Comparison of ENCODE assay signal across 8 cellular contexts in genomic region chr11:75338516-75339218, GRCh38. TPM values are rescaled to one million over a fixed set of nuclear protein-coding genes. Genes with fewer than 3 reads are reported as not detected.
DNase-seq lines count a peak whose midpoint lies in the region; ATAC-seq and TF ChIP-seq lines count a peak whose summit lies in the region.

No MANE protein-coding gene starts in this region.

- no peak overlapping the region for H3K9ac ChIP-seq in liver (ENCODE audit: low read depth in 1 of 2, low read length in 2 of 2)

- H3K27me3 Mint-ChIP-seq in activated T-cell treated with anti-CD3 and anti-CD28 coated beads, Interleukin-2, amount 50 U/mL, for 4 hours (ENCODE audit: low read depth) = no peaks in the 10 kb centered on the region

- H3K9me3 Mint-ChIP-seq in activated T-cell treated with anti-CD3 and anti-CD28 coated beads, Interleukin-2, amount 50 U/mL, for 4 hours = no peaks in the 10 kb centered on the region

- H3K4me1 Mint-ChIP-seq in activated T-cell treated with anti-CD3 and anti-CD28 coated beads, Interleukin-2, amount 50 U/mL, for 4 hours (ENCODE audit: low read depth) = peaks cover 85% of the 10 kb centered on the region

- no peak for TF ChIP-seq RAD21 in liver (IDR thresholded peaks at IDR 0.05)

- no peak for DNase-seq in activated T-cell treated with anti-CD3 and anti-CD28 coated beads, Interleukin-2, amount 50 U/mL, for 4 hours
- DNase-seq in activated T-cell treated with anti-CD3 and anti-CD28 coated beads for 4 hours = no peak
- no peak for DNase-seq in NAMALWA (ENCODE audit: low spot score)
- no peak for DNase-seq in LoVo (ENCODE audit: low spot score)

- H3K36me3 ChIP-seq in liver (ENCODE audit: control insufficient read depth in 4 of 4, insufficient read depth in 3 of 4, low read depth in 1 of 4, low read length in 3 of 4) = no peaks in the 10 kb centered on the region

- TF ChIP-seq CTCF in liver (IDR thresholded peaks at IDR 0.05; ENCODE audit: low read depth, low read length, missing input control) = no peak

- H3K27ac ChIP-seq in adipose tissue (ENCODE audit: low read depth, low read length) = peak overlapping the region; percentile 71
- peak overlapping the region; percentile 10 to 68 for H3K27ac ChIP-seq in liver (ENCODE audit: low read depth in 1 of 2, low read length in 2 of 2)
- peak overlapping the region; percentile 73 for H3K27ac ChIP-seq in temporal lobe (ENCODE audit: low read depth, low read length)

- no peaks in the 10 kb centered on the region for H3K9me3 ChIP-seq in liver (ENCODE audit: control insufficient read depth in 4 of 4, low read length in 3 of 4)

- peak; percentile 81 to 82 for ATAC-seq in activated T-cell treated with anti-CD3 and anti-CD28 coated beads, Interleukin-2, amount 50 U/mL, for 4 hours
- ATAC-seq in GM18511 (IDR thresholded peaks at IDR 0.05; ENCODE audit: unreplicated experiment) = no peak

- peak overlapping the region; percentile 35 for H3K4me3 Mint-ChIP-seq in activated T-cell treated with anti-CD3 and anti-CD28 coated beads, Interleukin-2, amount 50 U/mL, for 4 hours

- H3K27me3 ChIP-seq in liver (ENCODE audit: control insufficient read depth in 4 of 4, insufficient read depth in 4 of 4, low read length in 3 of 4) = no peaks in the 10 kb centered on the region

- 52 to 54% (median 53%) methylated on average over 8 of the region's 8 CpGs for WGBS in adipose tissue, 3 donors
- WGBS in liver = 73% methylated on average over 8 of the region's 8 CpGs

- no peak overlapping the region for H3K4me3 ChIP-seq in liver (ENCODE audit: low read depth in 1 of 3, low read length in 3 of 3)

- peaks cover 16 to 75% (median 40%) of the 10 kb centered on the region in 4 donors for H3K4me1 ChIP-seq in liver (ENCODE audit: control insufficient read depth in 4 of 4, insufficient read depth in 4 of 4, low read length in 3 of 4)

- H3K36me3 Mint-ChIP-seq in activated T-cell treated with anti-CD3 and anti-CD28 coated beads, Interleukin-2, amount 50 U/mL, for 4 hours (ENCODE audit: insufficient read depth) = peaks cover 3% of the 10 kb centered on the region

TF ChIP-seq in liver, 16 proteins besides CTCF, POLR2A, EP300 and RAD21:
- no peak for TF ChIP-seq SP1 (IDR thresholded peaks at IDR 0.05)
- TF ChIP-seq RXRA (IDR thresholded peaks at IDR 0.05) = no peak
- no peak for TF ChIP-seq JUND (IDR thresholded peaks at IDR 0.05)
- TF ChIP-seq TAF1 (conservative IDR thresholded peaks at IDR 0.05) = no peak
- no peak for TF ChIP-seq FOXA2 (IDR thresholded peaks at IDR 0.05)
- no peak for TF ChIP-seq FOXA1 (IDR thresholded peaks at IDR 0.05)
- no peak for TF ChIP-seq HNF4A (conservative IDR thresholded peaks at IDR 0.05)
- no peak for TF ChIP-seq NR2F2 (IDR thresholded peaks at IDR 0.05)
- TF ChIP-seq HNF4G (IDR thresholded peaks at IDR 0.05) = no peak
- no peak for TF ChIP-seq ZBTB33 (IDR thresholded peaks at IDR 0.05)
- no peak for TF ChIP-seq MAX (IDR thresholded peaks at IDR 0.05)
- no peak for TF ChIP-seq ATF3 (IDR thresholded peaks at IDR 0.05)
- TF ChIP-seq YY1 (IDR thresholded peaks at IDR 0.05) = no peak
- TF ChIP-seq REST (IDR thresholded peaks at IDR 0.05) = no peak
TF ChIP-seq in liver: peak in this region for 0.

RNA-seq across cellular contexts. Expression of gene ARRB1, which starts 12.8 kb away (rescaled TPM):
- 10 to 100 TPM; 16.7 to 25.1 (median 18.8) TPM for total RNA-seq in activated T-cell treated with anti-CD3 and anti-CD28 coated beads, Interleukin-2, amount 50 U/mL, for 4 hours
- polyA plus RNA-seq in adipose tissue = 10 to 100 TPM; 28.2 to 36.6 (median 35.8) TPM
- total RNA-seq in liver = 10 to 100 TPM; 19.3 to 21.2 TPM
- 1 to 10 TPM; 3.3 to 5.7 TPM for polyA plus RNA-seq in liver
- 49.4 TPM for total RNA-seq in temporal lobe
